ENCODE assay signal across 1 cellular context in the genomic region with DNA sequence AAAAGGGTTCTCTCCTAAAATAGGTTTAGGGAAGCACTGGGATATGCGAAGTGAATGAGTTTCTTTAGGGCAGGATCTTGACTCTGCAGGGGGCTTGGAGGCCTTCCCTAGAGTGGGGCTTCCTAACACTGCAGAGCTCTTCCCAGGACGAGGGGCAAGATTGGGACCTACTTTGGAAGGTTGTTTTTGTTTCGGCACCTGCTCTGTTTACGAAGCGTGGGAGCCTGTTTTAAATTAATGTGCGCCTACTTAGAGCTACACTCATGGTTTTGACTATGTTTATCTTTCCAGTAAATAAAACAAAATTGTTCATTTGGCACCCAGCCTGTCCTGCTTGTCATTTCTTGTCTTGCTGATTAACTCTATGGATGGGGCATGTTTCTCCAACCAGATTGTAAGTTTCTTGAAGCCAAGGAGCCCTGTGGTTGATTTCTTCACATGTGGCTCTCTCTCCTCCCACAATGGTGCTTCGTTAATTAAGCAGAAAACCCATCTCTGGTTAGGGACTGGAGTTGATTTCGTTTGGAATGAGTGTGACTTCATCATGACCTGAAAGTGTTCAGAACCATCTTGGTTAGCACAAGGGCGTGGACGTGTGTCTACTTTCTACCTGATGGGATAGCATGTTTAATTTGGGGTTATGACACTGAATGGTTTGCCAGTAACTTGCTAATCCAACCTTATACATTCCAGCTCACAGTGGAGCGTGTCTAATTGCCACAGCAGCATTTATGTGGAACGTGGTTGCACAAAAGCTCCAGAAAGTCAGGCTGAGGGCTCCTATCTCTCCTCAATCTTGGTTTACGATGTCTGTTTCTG.
TF ChIP-seq lines count a peak whose summit lies in the region.

No MANE protein-coding gene starts in this region.

TF ChIP-seq in HEK293, 187 proteins besides CTCF, POLR2A, EP300 and RAD21 (continued from another document and continues in another):
- TF ChIP-seq, protein P1, sequence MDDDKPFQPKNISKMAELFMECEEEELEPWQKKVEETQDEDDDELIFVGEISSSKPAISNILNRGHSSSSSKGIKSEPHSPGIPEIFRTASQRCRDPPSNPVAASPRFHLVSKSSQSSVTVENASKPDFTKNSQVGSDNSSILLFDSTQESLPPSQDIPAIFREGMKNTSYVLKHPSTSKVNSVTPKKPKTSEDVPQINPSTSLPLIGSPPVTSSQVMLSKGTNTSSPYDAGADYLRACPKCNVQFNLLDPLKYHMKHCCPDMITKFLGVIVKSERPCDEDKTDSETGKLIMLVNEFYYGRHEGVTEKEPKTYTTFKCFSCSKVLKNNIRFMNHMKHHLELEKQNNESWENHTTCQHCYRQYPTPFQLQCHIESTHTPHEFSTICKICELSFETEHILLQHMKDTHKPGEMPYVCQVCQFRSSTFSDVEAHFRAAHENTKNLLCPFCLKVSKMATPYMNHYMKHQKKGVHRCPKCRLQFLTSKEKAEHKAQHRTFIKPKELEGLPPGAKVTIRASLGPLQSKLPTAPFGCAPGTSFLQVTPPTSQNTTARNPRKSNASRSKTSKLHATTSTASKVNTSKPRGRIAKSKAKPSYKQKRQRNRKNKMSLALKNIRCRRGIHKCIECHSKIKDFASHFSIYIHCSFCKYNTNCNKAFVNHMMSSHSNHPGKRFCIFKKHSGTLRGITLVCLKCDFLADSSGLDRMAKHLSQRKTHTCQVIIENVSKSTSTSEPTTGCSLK (tag by site-specific recombination; IDR thresholded peaks at IDR 0.05): no peak
- peak; percentile 67; the same call in 1 of the 2 replicates for TF ChIP-seq ZNF76 (tag by site-specific recombination; IDR thresholded peaks at IDR 0.05; ENCODE audit: borderline replicate concordance, low read depth)
- no peak for TF ChIP-seq YY2 (tag by site-specific recombination; IDR thresholded peaks at IDR 0.05)
- no peak for TF ChIP-seq ZNF311 (tag by site-specific recombination; IDR thresholded peaks at IDR 0.05; ENCODE audit: borderline replicate concordance)
- TF ChIP-seq ZNF423 (tag by site-specific recombination; IDR thresholded peaks at IDR 0.05): no peak
- TF ChIP-seq, protein P2, sequence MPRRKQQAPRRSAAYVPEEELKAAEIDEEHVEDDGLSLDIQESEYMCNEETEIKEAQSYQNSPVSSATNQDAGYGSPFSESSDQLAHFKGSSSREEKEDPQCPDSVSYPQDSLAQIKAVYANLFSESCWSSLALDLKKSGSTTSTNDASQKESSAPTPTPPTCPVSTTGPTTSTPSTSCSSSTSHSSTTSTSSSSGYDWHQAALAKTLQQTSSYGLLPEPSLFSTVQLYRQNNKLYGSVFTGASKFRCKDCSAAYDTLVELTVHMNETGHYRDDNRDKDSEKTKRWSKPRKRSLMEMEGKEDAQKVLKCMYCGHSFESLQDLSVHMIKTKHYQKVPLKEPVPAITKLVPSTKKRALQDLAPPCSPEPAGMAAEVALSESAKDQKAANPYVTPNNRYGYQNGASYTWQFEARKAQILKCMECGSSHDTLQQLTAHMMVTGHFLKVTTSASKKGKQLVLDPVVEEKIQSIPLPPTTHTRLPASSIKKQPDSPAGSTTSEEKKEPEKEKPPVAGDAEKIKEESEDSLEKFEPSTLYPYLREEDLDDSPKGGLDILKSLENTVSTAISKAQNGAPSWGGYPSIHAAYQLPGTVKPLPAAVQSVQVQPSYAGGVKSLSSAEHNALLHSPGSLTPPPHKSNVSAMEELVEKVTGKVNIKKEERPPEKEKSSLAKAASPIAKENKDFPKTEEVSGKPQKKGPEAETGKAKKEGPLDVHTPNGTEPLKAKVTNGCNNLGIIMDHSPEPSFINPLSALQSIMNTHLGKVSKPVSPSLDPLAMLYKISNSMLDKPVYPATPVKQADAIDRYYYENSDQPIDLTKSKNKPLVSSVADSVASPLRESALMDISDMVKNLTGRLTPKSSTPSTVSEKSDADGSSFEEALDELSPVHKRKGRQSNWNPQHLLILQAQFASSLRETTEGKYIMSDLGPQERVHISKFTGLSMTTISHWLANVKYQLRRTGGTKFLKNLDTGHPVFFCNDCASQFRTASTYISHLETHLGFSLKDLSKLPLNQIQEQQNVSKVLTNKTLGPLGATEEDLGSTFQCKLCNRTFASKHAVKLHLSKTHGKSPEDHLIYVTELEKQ (tag by site-specific recombination; IDR thresholded peaks at IDR 0.05; ENCODE audit: borderline replicate concordance): peak; percentile 70
- no peak for TF ChIP-seq ZNF433 (tag by site-specific recombination; IDR thresholded peaks at IDR 0.05; ENCODE audit: low read depth)
- TF ChIP-seq SP2 (tag by site-specific recombination; IDR thresholded peaks at IDR 0.05): no peak
- no peak for TF ChIP-seq ZNF274 (IDR thresholded peaks at IDR 0.05; ENCODE audit: low read length)
- TF ChIP-seq ZNF274 (tag by site-specific recombination; IDR thresholded peaks at IDR 0.05; ENCODE audit: borderline replicate concordance): no peak
- no peak for TF ChIP-seq ZNF248 (tag by site-specific recombination; IDR thresholded peaks at IDR 0.05)
- no peak for TF ChIP-seq ZNF266 (tag by site-specific recombination; IDR thresholded peaks at IDR 0.05; ENCODE audit: low read depth)
- TF ChIP-seq, protein P3, sequence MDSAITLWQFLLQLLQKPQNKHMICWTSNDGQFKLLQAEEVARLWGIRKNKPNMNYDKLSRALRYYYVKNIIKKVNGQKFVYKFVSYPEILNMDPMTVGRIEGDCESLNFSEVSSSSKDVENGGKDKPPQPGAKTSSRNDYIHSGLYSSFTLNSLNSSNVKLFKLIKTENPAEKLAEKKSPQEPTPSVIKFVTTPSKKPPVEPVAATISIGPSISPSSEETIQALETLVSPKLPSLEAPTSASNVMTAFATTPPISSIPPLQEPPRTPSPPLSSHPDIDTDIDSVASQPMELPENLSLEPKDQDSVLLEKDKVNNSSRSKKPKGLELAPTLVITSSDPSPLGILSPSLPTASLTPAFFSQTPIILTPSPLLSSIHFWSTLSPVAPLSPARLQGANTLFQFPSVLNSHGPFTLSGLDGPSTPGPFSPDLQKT (IDR thresholded peaks at IDR 0.05; ENCODE audit: borderline replicate concordance, low read depth, low read length): no peak
- TF ChIP-seq ZNF19 (tag by site-specific recombination; IDR thresholded peaks at IDR 0.05; ENCODE audit: low read depth): no peak
- TF ChIP-seq ZNF621 (tag by site-specific recombination; IDR thresholded peaks at IDR 0.05): no peak
- TF ChIP-seq ZXDB (tag by site-specific recombination; IDR thresholded peaks at IDR 0.05): peak; percentile 63
- TF ChIP-seq ZNF529 (tag by site-specific recombination; IDR thresholded peaks at IDR 0.05; ENCODE audit: insufficient replicate concordance): no peak
- TF ChIP-seq ZNF10 (tag by site-specific recombination; IDR thresholded peaks at IDR 0.05): peak; percentile 92
- peak; percentile 48 for TF ChIP-seq MZF1 (tag by site-specific recombination; IDR thresholded peaks at IDR 0.05; ENCODE audit: borderline replicate concordance)
- TF ChIP-seq ZFP37 (tag by site-specific recombination; IDR thresholded peaks at IDR 0.05): no peak; the same call in 1 of the 2 replicates
- no peak for TF ChIP-seq ZNF214 (tag by site-specific recombination; IDR thresholded peaks at IDR 0.05; ENCODE audit: borderline replicate concordance)
- TF ChIP-seq ZNF133 (tag by site-specific recombination; IDR thresholded peaks at IDR 0.05): no peak
- TF ChIP-seq, protein P4, sequence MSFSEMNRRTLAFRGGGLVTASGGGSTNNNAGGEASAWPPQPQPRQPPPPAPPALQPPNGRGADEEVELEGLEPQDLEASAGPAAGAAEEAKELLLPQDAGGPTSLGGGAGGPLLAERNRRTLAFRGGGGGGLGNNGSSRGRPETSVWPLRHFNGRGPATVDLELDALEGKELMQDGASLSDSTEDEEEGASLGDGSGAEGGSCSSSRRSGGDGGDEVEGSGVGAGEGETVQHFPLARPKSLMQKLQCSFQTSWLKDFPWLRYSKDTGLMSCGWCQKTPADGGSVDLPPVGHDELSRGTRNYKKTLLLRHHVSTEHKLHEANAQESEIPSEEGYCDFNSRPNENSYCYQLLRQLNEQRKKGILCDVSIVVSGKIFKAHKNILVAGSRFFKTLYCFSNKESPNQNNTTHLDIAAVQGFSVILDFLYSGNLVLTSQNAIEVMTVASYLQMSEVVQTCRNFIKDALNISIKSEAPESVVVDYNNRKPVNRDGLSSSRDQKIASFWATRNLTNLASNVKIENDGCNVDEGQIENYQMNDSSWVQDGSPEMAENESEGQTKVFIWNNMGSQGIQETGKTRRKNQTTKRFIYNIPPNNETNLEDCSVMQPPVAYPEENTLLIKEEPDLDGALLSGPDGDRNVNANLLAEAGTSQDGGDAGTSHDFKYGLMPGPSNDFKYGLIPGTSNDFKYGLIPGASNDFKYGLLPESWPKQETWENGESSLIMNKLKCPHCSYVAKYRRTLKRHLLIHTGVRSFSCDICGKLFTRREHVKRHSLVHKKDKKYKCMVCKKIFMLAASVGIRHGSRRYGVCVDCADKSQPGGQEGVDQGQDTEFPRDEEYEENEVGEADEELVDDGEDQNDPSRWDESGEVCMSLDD (tag by site-specific recombination; IDR thresholded peaks at IDR 0.05): no peak
- no peak for TF ChIP-seq TCF7L2 (IDR thresholded peaks at IDR 0.05; ENCODE audit: borderline replicate concordance, low read depth, low read length)
- TF ChIP-seq, protein P5, sequence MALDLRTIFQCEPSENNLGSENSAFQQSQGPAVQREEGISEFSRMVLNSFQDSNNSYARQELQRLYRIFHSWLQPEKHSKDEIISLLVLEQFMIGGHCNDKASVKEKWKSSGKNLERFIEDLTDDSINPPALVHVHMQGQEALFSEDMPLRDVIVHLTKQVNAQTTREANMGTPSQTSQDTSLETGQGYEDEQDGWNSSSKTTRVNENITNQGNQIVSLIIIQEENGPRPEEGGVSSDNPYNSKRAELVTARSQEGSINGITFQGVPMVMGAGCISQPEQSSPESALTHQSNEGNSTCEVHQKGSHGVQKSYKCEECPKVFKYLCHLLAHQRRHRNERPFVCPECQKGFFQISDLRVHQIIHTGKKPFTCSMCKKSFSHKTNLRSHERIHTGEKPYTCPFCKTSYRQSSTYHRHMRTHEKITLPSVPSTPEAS (tag by site-specific recombination; IDR thresholded peaks at IDR 0.05): no peak
- no peak for TF ChIP-seq ZNF114 (tag by site-specific recombination; IDR thresholded peaks at IDR 0.05)
- peak; percentile 28; the same call in 1 of the 2 replicates for TF ChIP-seq KLF9 (tag by site-specific recombination; IDR thresholded peaks at IDR 0.05; ENCODE audit: low read depth)
- no peak for TF ChIP-seq ZNF747 (tag by site-specific recombination; IDR thresholded peaks at IDR 0.05)
- peak; percentile 82 for TF ChIP-seq ZBTB17 (tag by site-specific recombination; IDR thresholded peaks at IDR 0.05)
- TF ChIP-seq, protein P6, sequence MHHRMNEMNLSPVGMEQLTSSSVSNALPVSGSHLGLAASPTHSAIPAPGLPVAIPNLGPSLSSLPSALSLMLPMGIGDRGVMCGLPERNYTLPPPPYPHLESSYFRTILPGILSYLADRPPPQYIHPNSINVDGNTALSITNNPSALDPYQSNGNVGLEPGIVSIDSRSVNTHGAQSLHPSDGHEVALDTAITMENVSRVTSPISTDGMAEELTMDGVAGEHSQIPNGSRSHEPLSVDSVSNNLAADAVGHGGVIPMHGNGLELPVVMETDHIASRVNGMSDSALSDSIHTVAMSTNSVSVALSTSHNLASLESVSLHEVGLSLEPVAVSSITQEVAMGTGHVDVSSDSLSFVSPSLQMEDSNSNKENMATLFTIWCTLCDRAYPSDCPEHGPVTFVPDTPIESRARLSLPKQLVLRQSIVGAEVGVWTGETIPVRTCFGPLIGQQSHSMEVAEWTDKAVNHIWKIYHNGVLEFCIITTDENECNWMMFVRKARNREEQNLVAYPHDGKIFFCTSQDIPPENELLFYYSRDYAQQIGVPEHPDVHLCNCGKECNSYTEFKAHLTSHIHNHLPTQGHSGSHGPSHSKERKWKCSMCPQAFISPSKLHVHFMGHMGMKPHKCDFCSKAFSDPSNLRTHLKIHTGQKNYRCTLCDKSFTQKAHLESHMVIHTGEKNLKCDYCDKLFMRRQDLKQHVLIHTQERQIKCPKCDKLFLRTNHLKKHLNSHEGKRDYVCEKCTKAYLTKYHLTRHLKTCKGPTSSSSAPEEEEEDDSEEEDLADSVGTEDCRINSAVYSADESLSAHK (tag by site-specific recombination; IDR thresholded peaks at IDR 0.05): peak; percentile 95
- TF ChIP-seq ZFP41 (tag by site-specific recombination; IDR thresholded peaks at IDR 0.05; ENCODE audit: borderline replicate concordance): no peak
- no peak for TF ChIP-seq BCL11B (tag by site-specific recombination; IDR thresholded peaks at IDR 0.05; ENCODE audit: low read depth)
- TF ChIP-seq, protein P7, sequence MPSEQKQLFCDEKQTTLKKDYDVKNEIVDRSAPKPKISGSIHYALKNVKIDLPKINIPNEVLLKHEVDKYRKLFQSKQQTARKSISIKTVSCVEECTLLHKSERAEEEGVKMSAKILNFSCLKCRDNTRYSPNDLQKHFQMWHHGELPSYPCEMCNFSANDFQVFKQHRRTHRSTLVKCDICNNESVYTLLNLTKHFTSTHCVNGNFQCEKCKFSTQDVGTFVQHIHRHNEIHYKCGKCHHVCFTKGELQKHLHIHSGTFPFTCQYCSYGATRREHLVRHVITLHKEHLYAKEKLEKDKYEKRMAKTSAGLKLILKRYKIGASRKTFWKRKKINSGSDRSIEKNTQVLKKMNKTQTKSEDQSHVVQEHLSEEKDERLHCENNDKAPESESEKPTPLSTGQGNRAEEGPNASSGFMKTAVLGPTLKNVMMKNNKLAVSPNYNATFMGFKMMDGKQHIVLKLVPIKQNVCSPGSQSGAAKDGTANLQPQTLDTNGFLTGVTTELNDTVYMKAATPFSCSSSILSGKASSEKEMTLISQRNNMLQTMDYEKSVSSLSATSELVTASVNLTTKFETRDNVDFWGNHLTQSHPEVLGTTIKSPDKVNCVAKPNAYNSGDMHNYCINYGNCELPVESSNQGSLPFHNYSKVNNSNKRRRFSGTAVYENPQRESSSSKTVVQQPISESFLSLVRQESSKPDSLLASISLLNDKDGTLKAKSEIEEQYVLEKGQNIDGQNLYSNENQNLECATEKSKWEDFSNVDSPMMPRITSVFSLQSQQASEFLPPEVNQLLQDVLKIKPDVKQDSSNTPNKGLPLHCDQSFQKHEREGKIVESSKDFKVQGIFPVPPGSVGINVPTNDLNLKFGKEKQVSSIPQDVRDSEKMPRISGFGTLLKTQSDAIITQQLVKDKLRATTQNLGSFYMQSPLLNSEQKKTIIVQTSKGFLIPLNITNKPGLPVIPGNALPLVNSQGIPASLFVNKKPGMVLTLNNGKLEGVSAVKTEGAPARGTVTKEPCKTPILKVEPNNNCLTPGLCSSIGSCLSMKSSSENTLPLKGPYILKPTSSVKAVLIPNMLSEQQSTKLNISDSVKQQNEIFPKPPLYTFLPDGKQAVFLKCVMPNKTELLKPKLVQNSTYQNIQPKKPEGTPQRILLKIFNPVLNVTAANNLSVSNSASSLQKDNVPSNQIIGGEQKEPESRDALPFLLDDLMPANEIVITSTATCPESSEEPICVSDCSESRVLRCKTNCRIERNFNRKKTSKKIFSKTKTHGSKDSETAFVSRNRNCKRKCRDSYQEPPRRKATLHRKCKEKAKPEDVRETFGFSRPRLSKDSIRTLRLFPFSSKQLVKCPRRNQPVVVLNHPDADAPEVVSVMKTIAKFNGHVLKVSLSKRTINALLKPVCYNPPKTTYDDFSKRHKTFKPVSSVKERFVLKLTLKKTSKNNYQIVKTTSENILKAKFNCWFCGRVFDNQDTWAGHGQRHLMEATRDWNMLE (tag by site-specific recombination; conservative IDR thresholded peaks at IDR 0.05; ENCODE audit: low read depth): 0 out of 2 replicates have a peak, but pooled peaks have one; percentile 17
- TF ChIP-seq ZNF292 (tag by site-specific recombination; IDR thresholded peaks at IDR 0.05; ENCODE audit: borderline replicate concordance, low read depth): no peak
